ENCODE assay signal across 19 cellular contexts in the genomic region with DNA sequence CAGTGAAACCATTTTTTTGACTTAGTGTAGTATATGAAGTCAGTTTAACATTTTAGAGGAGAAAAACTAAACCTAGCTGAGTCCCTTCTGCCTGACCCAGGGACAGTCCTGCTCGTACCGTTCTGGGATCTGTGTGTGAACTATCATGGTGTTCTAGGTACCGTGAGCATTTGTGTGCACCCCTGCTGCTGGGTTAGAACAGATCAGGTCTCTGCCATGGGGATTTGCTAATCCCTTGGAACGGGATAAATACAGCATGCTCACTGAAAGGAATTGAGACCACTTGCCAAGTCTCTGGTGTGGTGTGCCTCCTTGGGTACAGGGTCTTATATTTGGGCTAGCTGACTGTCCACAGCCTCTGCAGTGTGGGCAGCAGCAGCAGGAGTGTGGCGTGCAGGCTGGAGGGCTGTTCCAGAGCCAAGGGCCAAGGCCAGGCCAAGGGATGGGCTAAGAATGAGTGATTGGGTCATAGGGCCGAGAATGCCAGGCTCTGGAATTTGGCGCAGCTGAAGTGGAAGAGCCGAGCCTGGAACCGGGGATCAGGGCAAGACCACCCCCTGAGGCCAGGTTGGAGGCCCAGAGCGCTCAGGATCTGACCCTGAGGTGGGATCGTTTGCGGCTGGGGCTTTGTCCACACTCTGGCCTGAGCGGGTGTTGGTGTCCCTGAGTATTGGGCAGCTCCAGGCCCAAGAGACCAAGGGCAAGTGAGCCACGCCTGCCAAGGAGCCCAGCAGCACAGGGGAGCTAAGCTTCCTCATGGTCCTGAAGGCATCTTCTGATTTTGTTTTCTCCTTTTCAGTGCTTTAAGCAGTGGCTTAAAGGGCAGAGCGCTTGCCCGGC.
DNase-seq lines count a peak whose midpoint lies in the region; ATAC-seq and TF ChIP-seq lines count a peak whose summit lies in the region.
"Had no signal": no experiment of that assay in that cellular context is flagged by ENCODE, and none has a peak within 500 bp of the region (broad histone marks: within the 10 kb centered on the region; RNA-seq: fewer than 3 reads in every experiment).

No MANE protein-coding gene starts in this region.

- TF ChIP-seq EP300 in esophagus muscularis mucosa (IDR thresholded peaks at IDR 0.05), result no peak

- H3K4me1 ChIP-seq in esophagus muscularis mucosa (no peaks in the 10 kb centered on the region), neuronal stem cell (ENCODE audit: control insufficient read depth in 2 of 2, insufficient read depth in 1 of 2, low read depth in 1 of 2, low read length in 2 of 2) (peaks cover 0 to 4% of the 10 kb centered on the region in 2 donors)

- peaks cover 2% of the 10 kb centered on the region for H3K79me1 ChIP-seq in neuronal stem cell (ENCODE audit: low read depth, low read length)

- no peak overlapping the region for H3K4ac ChIP-seq in neuronal stem cell (ENCODE audit: low read length)

- 94% methylated on average over 9 of the region's 16 CpGs for WGBS in esophagus muscularis mucosa
- no CpG with 5 or more reads among the region's 16 CpGs for WGBS in neuronal stem cell (ENCODE audit: extremely low coverage in 2 of 2, insufficient read length in 2 of 2, insufficient replicate concordance in 1 of 2), 2 donors

- DNase-seq in left ventricle myocardium superior (no peak), Right ventricle myocardium inferior (ENCODE audit: missing footprints) (no peak), esophagus muscularis mucosa (ENCODE audit: extremely low spot score) (peak; percentile 37), progenitor cell of endocrine pancreas (ENCODE audit: low spot score, unreplicated experiment) (no peak), NCI-H1417 (lab: John Stamatoyannopoulos, UW) (no peak), neuronal stem cell (ENCODE audit: low spot score) (no peak), GM13976 (ENCODE audit: low spot score) (no peak)
- no peak for DNase-seq in stimulated activated naive B cell treated with anti-CD40 and anti-IgM and Interleukin-4, amounts not matched to agents 10 μg/mL and 1 μg/mL and 100 μg/mL, for 72 hours
- DNase-seq: EL; GF-D8; Kasumi-1; NCI-H1417 treated with DMSO at 0.1 percent for 48 hours; NCI-H187; NCI-H510A; NK-92 treated with Interleukin-12 subunit alpha and Interleukin-12 subunit beta, amount 100 ng/mL, for 24 hours; SJCRH30 had no signal

- no peak overlapping the region for H2AFZ ChIP-seq in neuronal stem cell (ENCODE audit: low read length)

- in situ Hi-C loops in GM13976 (cut with MboI; ENCODE audit: low sequenced_read_pairs, unreplicated experiment), result no loop called here

- H2BK12ac ChIP-seq in neuronal stem cell (ENCODE audit: low read length), result no peak overlapping the region

- TF ChIP-seq POLR2A in esophagus muscularis mucosa (IDR thresholded peaks at IDR 0.05; ENCODE audit: low read depth), result no peak

- peak overlapping the region; percentile 64 for H3K27ac Mint-ChIP-seq in progenitor cell of endocrine pancreas
- peak overlapping the region; percentile 27 for H3K27ac Mint-ChIP-seq in stimulated activated naive B cell treated with anti-CD40 and anti-IgM and Interleukin-4, amounts not matched to agents 10 μg/mL and 1 μg/mL and 100 μg/mL, for 72 hours
- H3K27ac Mint-ChIP-seq: B cell had no signal

- H4K8ac ChIP-seq in neuronal stem cell (ENCODE audit: low read depth, low read length), result no peak overlapping the region

- no peak overlapping the region for H3K18ac ChIP-seq in neuronal stem cell (ENCODE audit: low read length)

- H3K4me3 ChIP-seq in esophagus muscularis mucosa, result no peak overlapping the region
- H3K4me3 ChIP-seq in neuronal stem cell (ENCODE audit: low read length in 2 of 2), result no peak overlapping the region
- H3K4me3 ChIP-seq: SJCRH30 had no signal

- H3K4me2 ChIP-seq in neuronal stem cell (ENCODE audit: insufficient read depth, low read length, poor library complexity, severe bottlenecking), result no peak overlapping the region

- H3K23ac ChIP-seq in neuronal stem cell (ENCODE audit: low read depth, low read length, poor library complexity), result no peak overlapping the region

- no peak overlapping the region for H3K9ac ChIP-seq in neuronal stem cell (ENCODE audit: low read depth, low read length, poor library complexity)

- no peak overlapping the region for H2BK15ac ChIP-seq in neuronal stem cell (ENCODE audit: low read length)

- no peak overlapping the region for H3K4me3 Mint-ChIP-seq in progenitor cell of endocrine pancreas (ENCODE audit: low read depth)
- no peak overlapping the region for H3K4me3 Mint-ChIP-seq in stimulated activated naive B cell treated with anti-CD40 and anti-IgM and Interleukin-4, amounts not matched to agents 10 μg/mL and 1 μg/mL and 100 μg/mL, for 72 hours
- H3K4me3 Mint-ChIP-seq: B cell, CD14-positive monocyte had no signal

- TF ChIP-seq CTCF in esophagus muscularis mucosa (IDR thresholded peaks at IDR 0.05), result no peak
- TF ChIP-seq CTCF in progenitor cell of endocrine pancreas (IDR thresholded peaks at IDR 0.05; ENCODE audit: unreplicated experiment), result no peak
- no peak for TF ChIP-seq CTCF in GM13976 (IDR thresholded peaks at IDR 0.05; ENCODE audit: borderline replicate concordance, control extremely low read depth, extremely low read depth, insufficient read depth, missing control alignments)

- no peaks in the 10 kb centered on the region for H3K27me3 ChIP-seq in esophagus muscularis mucosa
- H3K27me3 ChIP-seq in neuronal stem cell (ENCODE audit: control insufficient read depth in 3 of 3, insufficient read depth in 3 of 3, low read depth in 1 of 3, low read length in 3 of 3), result peaks cover 0 to 2% (median 0%) of the 10 kb centered on the region in 3 experiments
- H3K27me3 ChIP-seq: SJCRH30 had no signal

- no peaks in the 10 kb centered on the region for H3K27me3 Mint-ChIP-seq in progenitor cell of endocrine pancreas
- no peaks in the 10 kb centered on the region for H3K27me3 Mint-ChIP-seq in stimulated activated naive B cell treated with anti-CD40 and anti-IgM and Interleukin-4, amounts not matched to agents 10 μg/mL and 1 μg/mL and 100 μg/mL, for 72 hours
- H3K27me3 Mint-ChIP-seq: B cell had no signal

- H3K36me3 ChIP-seq in esophagus muscularis mucosa, result peaks cover 21 to 74% (median 58%) of the 10 kb centered on the region in 4 donors
- peaks cover 25 to 90% of the 10 kb centered on the region in 2 donors for H3K36me3 ChIP-seq in neuronal stem cell (replicated peaks in 1 of 2; ENCODE audit: control insufficient read depth in 2 of 2, insufficient read depth in 2 of 2, low read length in 2 of 2)

- H3K9me3 Mint-ChIP-seq in progenitor cell of endocrine pancreas (ENCODE audit: low read depth), result no peaks in the 10 kb centered on the region
- no peaks in the 10 kb centered on the region for H3K9me3 Mint-ChIP-seq in stimulated activated naive B cell treated with anti-CD40 and anti-IgM and Interleukin-4, amounts not matched to agents 10 μg/mL and 1 μg/mL and 100 μg/mL, for 72 hours
- H3K9me3 Mint-ChIP-seq: CD14-positive monocyte had no signal

- H2AK5ac ChIP-seq in neuronal stem cell (ENCODE audit: low read depth, low read length), result no peak overlapping the region

- H3K36me3 Mint-ChIP-seq in progenitor cell of endocrine pancreas (ENCODE audit: insufficient read depth), result peaks cover 39% of the 10 kb centered on the region
- peaks cover 29 to 72% of the 10 kb centered on the region in 2 donors for H3K36me3 Mint-ChIP-seq in stimulated activated naive B cell treated with anti-CD40 and anti-IgM and Interleukin-4, amounts not matched to agents 10 μg/mL and 1 μg/mL and 100 μg/mL, for 72 hours

- no peak overlapping the region for H2BK120ac ChIP-seq in neuronal stem cell (ENCODE audit: low read depth, low read length)

- H4K91ac ChIP-seq in neuronal stem cell (ENCODE audit: low read depth, low read length, poor library complexity), result no peak overlapping the region

- peaks cover 1% of the 10 kb centered on the region for H3K4me1 Mint-ChIP-seq in progenitor cell of endocrine pancreas (ENCODE audit: low read depth)
- peaks cover 0 to under 1% of the 10 kb centered on the region in 2 donors for H3K4me1 Mint-ChIP-seq in stimulated activated naive B cell treated with anti-CD40 and anti-IgM and Interleukin-4, amounts not matched to agents 10 μg/mL and 1 μg/mL and 100 μg/mL, for 72 hours
- H3K4me1 Mint-ChIP-seq: B cell had no signal

- H3K14ac ChIP-seq in neuronal stem cell (ENCODE audit: low read length), result no peak overlapping the region

- H3K27ac ChIP-seq in esophagus muscularis mucosa (replicated peaks in 1 of 4) (no peak overlapping the region), neuronal stem cell (replicated peaks; ENCODE audit: low read length) (no peak overlapping the region)

- H2BK5ac ChIP-seq in neuronal stem cell (ENCODE audit: low read length), result no peak overlapping the region

- intact Hi-C loops in left ventricle myocardium superior (cut with micrococcal nuclease) (no loop called here), Right ventricle myocardium inferior (cut with DNase I) (no loop called here), esophagus muscularis mucosa (cut with DNase I) (no loop called here)

- H3K9me3 ChIP-seq in esophagus muscularis mucosa, result no peaks in the 10 kb centered on the region
- H3K9me3 ChIP-seq in neuronal stem cell (replicated peaks in 1 of 2; ENCODE audit: control insufficient read depth in 2 of 2, insufficient read depth in 1 of 2, low read depth in 1 of 2, low read length in 2 of 2), result peaks cover 1 to 15% of the 10 kb centered on the region in 2 donors
- H3K9me3 ChIP-seq: SJCRH30 had no signal

- ATAC-seq in left ventricle myocardium superior (peak; percentile 13), Right ventricle myocardium inferior (no peak)
- ATAC-seq in stimulated activated naive B cell treated with anti-CD40 and anti-IgM and Interleukin-4, amounts not matched to agents 10 μg/mL and 1 μg/mL and 100 μg/mL, for 72 hours (replicated peaks), result no peak
- ATAC-seq: Panc1 had no signal
